In the genomic region with DNA sequence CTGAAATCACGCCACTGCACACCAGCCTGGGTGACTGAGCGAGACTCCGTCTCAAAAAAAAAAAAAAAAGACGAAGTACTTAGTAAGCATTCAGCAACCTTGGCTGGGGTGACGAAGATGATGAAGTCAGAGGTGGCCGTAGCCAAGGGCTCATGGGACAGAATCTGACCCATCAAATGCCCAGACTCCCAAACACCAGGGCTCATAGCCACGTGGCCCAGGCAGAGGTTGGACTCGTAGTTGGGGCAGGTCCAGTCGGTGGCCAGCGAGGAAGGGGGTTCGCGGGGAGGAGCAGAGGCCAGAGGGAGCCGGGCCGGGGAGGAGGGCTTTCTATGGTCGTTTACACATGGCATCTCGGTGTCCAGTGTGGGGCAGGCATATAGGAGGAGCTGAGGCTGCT, we compare ENCODE assay signal across 17 cellular contexts. TPM values are rescaled to one million over a fixed set of nuclear protein-coding genes. Genes with fewer than 3 reads are reported as not detected.
A peak's percentile ranks its signal among the peaks of the same experiment; 100 is the strongest.
DNase-seq lines count a peak whose midpoint lies in the region; ATAC-seq and TF ChIP-seq lines count a peak whose summit lies in the region.
"Had no signal": no experiment of that assay in that cellular context is flagged by ENCODE, and none has a peak within 500 bp of the region (broad histone marks: within the 10 kb centered on the region; RNA-seq: fewer than 3 reads in every experiment).

No MANE protein-coding gene starts in this region.

- TF ChIP-seq POLR2A in adrenal gland (IDR thresholded peaks at IDR 0.05) = peak in 1 of 2 donors; percentile 42
- TF ChIP-seq POLR2A in gastrocnemius medialis (IDR thresholded peaks at IDR 0.05) = peak; percentile 78 to 82

- H3K36me3 ChIP-seq in adrenal gland (replicated peaks in 1 of 2) (no peaks in the 10 kb centered on the region), right atrium auricular region (no peaks in the 10 kb centered on the region), gastrocnemius medialis (no peaks in the 10 kb centered on the region)

- H3K9me3 ChIP-seq in adrenal gland (replicated peaks in 1 of 3) (no peaks in the 10 kb centered on the region), right atrium auricular region (no peaks in the 10 kb centered on the region), gastrocnemius medialis (no peaks in the 10 kb centered on the region)
- H3K9me3 ChIP-seq: mucosa of descending colon had no signal

- H3K4me3 ChIP-seq in AG10803 (ENCODE audit: low read length) = no peak overlapping the region
- no peak overlapping the region for H3K4me3 ChIP-seq in adrenal gland
- no peak overlapping the region for H3K4me3 ChIP-seq in right atrium auricular region
- H3K4me3 ChIP-seq in gastrocnemius medialis = peak overlapping the region in 2 of 4 donors; percentile 15 to 26
- H3K4me3 ChIP-seq: mucosa of descending colon had no signal

- in situ Hi-C loops in gastrocnemius medialis (cut with MboI; ENCODE audit: low sequenced_read_pairs in 4 of 4) = no loop called here

- DNase-seq in AG10803 (ENCODE audit: low read depth) (peak; percentile 15), adrenal gland (peak; percentile 79 to 96 (median 89)), right atrium auricular region (ENCODE audit: low spot score) (peak; percentile 82), gastrocnemius medialis (peak; percentile 89 to 96), HCEC 1CT (no peak), cerebellar nuclear complex (lab: John Stamatoyannopoulos, UW) (no peak)
- DNase-seq: activated CD4-positive, alpha-beta T cell treated with anti-CD3 and anti-CD28 coated beads, Interleukin-2, amount 10 ng/mL, durations not matched to agents 24 days and 14 days; activated T-cell treated with anti-CD3 and anti-CD28 coated beads, Interleukin-2, amount 50 U/mL, for 1 hour; H7; NCI-H187; NCI-H774; stimulated activated naive CD8-positive, alpha-beta T cell treated with anti-CD3 and anti-CD28 coated beads, Interleukin-15, Interleukin-2, amounts not matched to agents 100 U/mL and 50 U/mL, for 24 hours had no signal

- intact Hi-C loops in adrenal gland (cut with DNase I) = no loop called here
- intact Hi-C loops in gastrocnemius medialis (cut with DNase I; ENCODE audit: low total_unique reads) = no loop called here

- TF ChIP-seq CTCF in AG10803 (conservative IDR thresholded peaks at IDR 0.05; ENCODE audit: low read length) = no peak
- TF ChIP-seq CTCF in adrenal gland (IDR thresholded peaks at IDR 0.05) = no peak
- TF ChIP-seq CTCF in right atrium auricular region (IDR thresholded peaks at IDR 0.05) = no peak
- no peak for TF ChIP-seq CTCF in gastrocnemius medialis (IDR thresholded peaks at IDR 0.05 in 4 of 5, conservative IDR thresholded peaks at IDR 0.05 in 1 of 5)

- 37 to 80% (median 63%) methylated on average over 9 to 16 of the region's 16 CpGs for WGBS in adrenal gland, 4 donors

- ATAC-seq in gastrocnemius medialis = peak; percentile 47 to 55
- no peak for ATAC-seq in GM19452 (IDR thresholded peaks at IDR 0.05; ENCODE audit: unreplicated experiment)
- no peak for ATAC-seq in HG02970 (IDR thresholded peaks at IDR 0.05; ENCODE audit: low FRiP score, unreplicated experiment)
- ATAC-seq: foreskin keratinocyte; stimulated activated naive CD8-positive, alpha-beta T cell treated with anti-CD3 and anti-CD28 coated beads, Interleukin-15, Interleukin-2, amounts not matched to agents 100 U/mL and 50 U/mL, for 24 hours had no signal

- peaks cover 26 to 51% of the 10 kb centered on the region in 2 donors for H3K4me1 ChIP-seq in adrenal gland (replicated peaks in 1 of 2)
- peaks cover 0 to 73% of the 10 kb centered on the region in 2 donors for H3K4me1 ChIP-seq in right atrium auricular region
- peaks cover 75 to 79% of the 10 kb centered on the region in 2 donors for H3K4me1 ChIP-seq in gastrocnemius medialis

- peak overlapping the region; percentile 9 to 99 (median 86) for H3K27ac ChIP-seq in adrenal gland
- peak overlapping the region; percentile 95 to 99 for H3K27ac ChIP-seq in right atrium auricular region
- peak overlapping the region; percentile 88 to 99 (median 93) for H3K27ac ChIP-seq in gastrocnemius medialis
- H3K27ac ChIP-seq: foreskin keratinocyte, HL-60 had no signal

- H3K27me3 ChIP-seq in adrenal gland (no peaks in the 10 kb centered on the region), right atrium auricular region (no peaks in the 10 kb centered on the region), gastrocnemius medialis (no peaks in the 10 kb centered on the region)
- H3K27me3 ChIP-seq: foreskin keratinocyte had no signal

RNA-seq across cellular contexts. Expression of a gene that starts 52.1 kb away (rescaled TPM):
- 100 to 1,000 TPM in 6 of 8 donors, 10 to 100 TPM in 2; 60.6 to 170 (median 123) TPM for total RNA-seq in adrenal gland
- polyA plus RNA-seq in adrenal gland = 100 to 1,000 TPM in 1 of 3 donors, 10 to 100 TPM in 2; 34.1 to 101 (median 73.4) TPM
- total RNA-seq in right atrium auricular region = 10 to 100 TPM; 44.9 to 70.3 TPM
- 10 to 100 TPM; 10.9 to 46.6 (median 33.8) TPM for total RNA-seq in gastrocnemius medialis

RNA-seq across cellular contexts. Expression of a gene that starts 52.2 kb away (rescaled TPM):
- total RNA-seq in adrenal gland (10 to 100 TPM in 4 of 8 donors, 1 to 10 TPM in 4; 5.3 to 16.8 (median 9.0) TPM), right atrium auricular region (10 to 100 TPM in 1 of 2 donors, 1 to 10 TPM in 1; 7.0 to 12.6 TPM), gastrocnemius medialis (10 to 100 TPM in 3 of 4 donors, 1 to 10 TPM in 1; 8.4 to 35.2 (median 28.7) TPM)
- 10 to 100 TPM in 2 of 3 donors, 1 to 10 TPM in 1; 4.3 to 24.6 (median 14.5) TPM for polyA plus RNA-seq in adrenal gland

Comparison
In these comparisons a context has a peak if more than half of its experiments do, and no peak if none do; other contexts are left out.
1. DNase-seq: peak in AG10803 (single experiment), adrenal gland (7 of 7), right atrium auricular region (single experiment) and gastrocnemius medialis (2 of 2); none in HCEC 1CT (single experiment) and cerebellar nuclear complex (0 of 2).
2. ATAC-seq: peak in gastrocnemius medialis (2 of 2); none in GM19452 (single experiment) and HG02970 (single experiment).
3. Peak in every context shown above with its lines, with median percentiles within 50 percentile points of each other: H3K27ac ChIP-seq.